Comparison of ENCODE assay signal across 33 cellular contexts in genomic region chr6:40645043-40645442, GRCh38. TPM values are rescaled to one million over a fixed set of nuclear protein-coding genes. Genes with fewer than 3 reads are reported as not detected.
"Had no signal": no experiment of that assay in that cellular context is flagged by ENCODE, and none has a peak within 500 bp of the region (broad histone marks: within the 10 kb centered on the region; RNA-seq: fewer than 3 reads in every experiment).

No MANE protein-coding gene starts in this region.

- H3K4me3 ChIP-seq: ascending aorta, cardiac muscle cell had no signal

- FAIRE-seq: bronchial epithelial cell, TTC549 had no signal

- H3K4me1 ChIP-seq: ascending aorta had no signal

- H3K36me3 ChIP-seq: ascending aorta, cardiac muscle cell, WERI-Rb-1 had no signal

- DNase-seq: activated CD4-positive, alpha-beta memory T cell treated with anti-CD3 and anti-CD28 coated beads, Interleukin-2, amount 10 ng/mL, durations not matched to agents 7 days and 5 days; activated CD4-positive, alpha-beta T cell treated with anti-CD3 and anti-CD28 coated beads for 1 hour; activated CD4-positive, alpha-beta T cell treated with anti-CD3 and anti-CD28 coated beads for 36 hours; activated CD4-positive, alpha-beta T cell treated with anti-CD3 and anti-CD28 coated beads for 48 hours; activated CD4-positive, alpha-beta T cell treated with anti-CD3 and anti-CD28 coated beads, Interleukin-2, amount 10 ng/mL, durations not matched to agents 7 days and 5 days; activated CD4-positive, alpha-beta T cell treated with anti-CD3 and anti-CD28 coated beads, Interleukin-2, amount 50 U/mL, for 48 hours; activated CD4-positive, CD25-positive, alpha-beta regulatory T cell; activated CD8-positive, alpha-beta memory T cell treated with anti-CD3 and anti-CD28 coated beads for 24 hours; activated CD8-positive, alpha-beta memory T cell treated with anti-CD3 and anti-CD28 coated beads, Interleukin-2, amount 10 ng/mL, durations not matched to agents 7 days and 5 days; activated CD8-positive, alpha-beta memory T cell treated with anti-CD3 and anti-CD28 coated beads, Interleukin-2, amount 50 U/mL, for 48 hours; activated CD8-positive, alpha-beta T cell treated with anti-CD3 and anti-CD28 coated beads, Interleukin-2, amount 10 ng/mL, durations not matched to agents 7 days and 5 days; activated effector memory CD4-positive, alpha-beta T cell treated with Interleukin-2 at 50 U/mL for 16 hours; activated gamma-delta T cell; activated naive CD4-positive, alpha-beta T cell treated with anti-CD3 and anti-CD28 coated beads, Interleukin-2, amount 10 ng/mL, durations not matched to agents 7 days and 5 days; activated naive CD4-positive, alpha-beta T cell treated with Interleukin-2 at 50 U/mL for 16 hours; activated naive CD8-positive, alpha-beta T cell treated with anti-CD3 and anti-CD28 coated beads, Interleukin-2, amount 10 ng/mL, durations not matched to agents 7 days and 5 days; activated naive CD8-positive, alpha-beta T cell treated with anti-CD3 and anti-CD28 coated beads, Interleukin-2, amount 50 U/mL, for 24 hours; activated T-cell treated with anti-CD3 and anti-CD28 coated beads, Interleukin-2, amount 50 U/mL, for 24 hours; activated T-cell treated with anti-CD3 and anti-CD28 coated beads, Interleukin-2, amount 50 U/mL, for 48 hours; amygdala; anterior cingulate cortex; cerebellar nuclear complex; T-helper 1 cell; T-helper 2 cell; T-helper 9 cell; WERI-Rb-1 had no signal

- H3K27me3 ChIP-seq: ascending aorta, cardiac muscle cell had no signal

- H3K27ac ChIP-seq: ascending aorta, cardiac muscle cell, WERI-Rb-1 had no signal

- ATAC-seq: activated CD4-positive, alpha-beta T cell treated with anti-CD3 and anti-CD28 coated beads for 36 hours; activated CD4-positive, CD25-positive, alpha-beta regulatory T cell treated with anti-CD3 and anti-CD28 coated beads, Interleukin-2, amount 50 U/mL, for 24 hours; activated CD8-positive, alpha-beta memory T cell treated with anti-CD3 and anti-CD28 coated beads, Interleukin-2, amount 10 ng/mL, durations not matched to agents 7 days and 5 days; activated CD8-positive, alpha-beta T cell treated with anti-CD3 and anti-CD28 coated beads, Interleukin-2, amount 10 ng/mL, durations not matched to agents 7 days and 5 days; activated naive CD8-positive, alpha-beta T cell treated with anti-CD3 and anti-CD28 coated beads, Interleukin-2, amount 50 U/mL, for 24 hours; WTC11 had no signal

RNA-seq across cellular contexts. Expression of gene LRFN2, which starts 57.9 kb away (rescaled TPM):
- total RNA-seq: activated CD4-positive, alpha-beta T cell treated with anti-CD3 and anti-CD28 coated beads for 36 hours; activated CD8-positive, alpha-beta memory T cell treated with anti-CD3 and anti-CD28 coated beads, Interleukin-2, amount 10 ng/mL, durations not matched to agents 7 days and 5 days; activated CD8-positive, alpha-beta T cell treated with anti-CD3 and anti-CD28 coated beads, Interleukin-2, amount 10 ng/mL, durations not matched to agents 7 days and 5 days; activated naive CD8-positive, alpha-beta T cell treated with anti-CD3 and anti-CD28 coated beads, Interleukin-2, amount 10 ng/mL, durations not matched to agents 7 days and 5 days; activated T-helper 2 cell treated with anti-CD3 and anti-CD28 coated beads, Interferon-gamma antibody, Interleukin-2, Interleukin-4, amounts not matched to agents 10 μg/mL and 5 μg/mL and 100 μg/mL, durations not matched to agents 14 hours and 24 hours and 36 hours; ascending aorta; bronchial epithelial cell had no signal
- polyA plus RNA-seq: cardiac muscle cell had no signal
